Comparison of ENCODE assay signal across 6 cellular contexts in the genomic region with DNA sequence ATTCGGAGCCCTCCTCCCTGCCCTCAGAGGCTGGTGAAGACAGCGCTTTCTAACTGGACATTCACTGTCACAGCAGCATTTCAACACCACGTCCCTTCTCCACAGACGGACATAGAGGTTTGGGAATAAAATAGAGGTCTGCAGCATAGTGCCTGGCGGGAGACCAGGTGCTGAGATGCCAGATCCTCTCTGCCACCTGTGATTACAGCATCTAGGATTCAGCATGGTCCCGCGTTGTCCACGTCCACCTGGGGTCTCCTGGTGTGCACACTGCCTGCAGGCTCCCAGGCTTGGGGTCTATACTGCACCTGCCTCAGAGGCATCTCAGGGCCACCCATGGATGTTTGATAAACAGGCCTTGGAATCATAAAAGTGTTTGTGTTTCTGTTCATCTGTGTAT.
"Had no signal": no experiment of that assay in that cellular context is flagged by ENCODE, and none has a peak within 500 bp of the region (broad histone marks: within the 10 kb centered on the region; RNA-seq: fewer than 3 reads in every experiment).

No MANE protein-coding gene starts in this region.

- H3K4me3 ChIP-seq: GM23338, K562 had no signal

- H3K4me2 ChIP-seq: GM23338 had no signal

- H2AFZ ChIP-seq: GM23338 had no signal

- FAIRE-seq: H54, K562 had no signal

- H3K27ac Mint-ChIP-seq: GM23338, H9 had no signal

- H3K4me3 Mint-ChIP-seq: GM23338, H9 had no signal

- DNase-seq: H9, HCEC 1CT, IMR-90 had no signal

- H3K9me3 Mint-ChIP-seq: GM23338, H9 had no signal
